In genomic region chr6:7914991-7915789, GRCh38 we compare ENCODE assay signal across 13 cellular contexts. TPM values are rescaled to one million over a fixed set of nuclear protein-coding genes. Genes with fewer than 3 reads are reported as not detected.
DNase-seq lines count a peak whose midpoint lies in the region; ATAC-seq lines count a peak whose summit lies in the region.
"Had no signal": no experiment of that assay in that cellular context is flagged by ENCODE, and none has a peak within 500 bp of the region (broad histone marks: within the 10 kb centered on the region; RNA-seq: fewer than 3 reads in every experiment).

No MANE protein-coding gene starts in this region.

- no peak for ATAC-seq in stimulated activated naive CD8-positive, alpha-beta T cell treated with anti-CD3 and anti-CD28 coated beads, Interleukin-15, amount 100 ng/mL, for 72 hours
- no peak for ATAC-seq in HG03571 (IDR thresholded peaks at IDR 0.05; ENCODE audit: unreplicated experiment)
- ATAC-seq: natural killer cell treated with Interleukin-12 subunit alpha and Interleukin-12 subunit beta and Interleukin-15 and Interleukin-18, amount 100 ng/mL, for 72 hours had no signal

- no peak overlapping the region for H3K27ac Mint-ChIP-seq in stimulated activated naive CD8-positive, alpha-beta T cell treated with anti-CD3 and anti-CD28 coated beads, Interleukin-15, amount 100 ng/mL, for 72 hours
- H3K27ac Mint-ChIP-seq: natural killer cell treated with Interleukin-12 subunit alpha and Interleukin-12 subunit beta and Interleukin-15 and Interleukin-18, amount 100 ng/mL, for 72 hours had no signal

- peak; percentile 79 for DNase-seq in GF-D8 (lab: John Stamatoyannopoulos, UW)
- peak; percentile 45 for DNase-seq in MG63
- DNase-seq in dermis microvascular lymphatic vessel endothelial cell (ENCODE audit: low read depth in 2 of 2): peak; percentile 84 to 90
- peak; percentile 84 for DNase-seq in posterior vena cava (ENCODE audit: low spot score)
- DNase-seq in stimulated activated naive CD8-positive, alpha-beta T cell treated with anti-CD3 and anti-CD28 coated beads, Interleukin-15, amount 100 ng/mL, for 72 hours: no peak
- no peak for DNase-seq in NCI-H82 treated with DMSO at 0.1 percent for 48 hours (lab: John Stamatoyannopoulos, UW; ENCODE audit: unreplicated experiment)
- DNase-seq in activated effector memory CD4-positive, alpha-beta T cell treated with Interleukin-2 at 50 U/mL for 16 hours: no peak
- DNase-seq: caudate nucleus, DMS79 treated with DMSO at 0.1 percent for 48 hours, hippocampal formation, NCI-H510A had no signal

- no peak overlapping the region for H3K4me3 Mint-ChIP-seq in stimulated activated naive CD8-positive, alpha-beta T cell treated with anti-CD3 and anti-CD28 coated beads, Interleukin-15, amount 100 ng/mL, for 72 hours
- H3K4me3 Mint-ChIP-seq: natural killer cell treated with Interleukin-12 subunit alpha and Interleukin-12 subunit beta and Interleukin-15 and Interleukin-18, amount 100 ng/mL, for 72 hours had no signal

- intact Hi-C loops in posterior vena cava (cut with DNase I): no loop called here

- H3K9me3 ChIP-seq in MG63: no peaks in the 10 kb centered on the region

- no peaks in the 10 kb centered on the region for H3K27me3 ChIP-seq in MG63

- H3K4me3 ChIP-seq in MG63: no peak overlapping the region

- H3K4me1 Mint-ChIP-seq in stimulated activated naive CD8-positive, alpha-beta T cell treated with anti-CD3 and anti-CD28 coated beads, Interleukin-15, amount 100 ng/mL, for 72 hours: no peaks in the 10 kb centered on the region

- H3K36me3 ChIP-seq in MG63: no peaks in the 10 kb centered on the region

- H3K27me3 Mint-ChIP-seq in stimulated activated naive CD8-positive, alpha-beta T cell treated with anti-CD3 and anti-CD28 coated beads, Interleukin-15, amount 100 ng/mL, for 72 hours: no peaks in the 10 kb centered on the region

- H3K9me3 Mint-ChIP-seq in stimulated activated naive CD8-positive, alpha-beta T cell treated with anti-CD3 and anti-CD28 coated beads, Interleukin-15, amount 100 ng/mL, for 72 hours: no peaks in the 10 kb centered on the region
- H3K9me3 Mint-ChIP-seq: natural killer cell treated with Interleukin-12 subunit alpha and Interleukin-12 subunit beta and Interleukin-15 and Interleukin-18, amount 100 ng/mL, for 72 hours had no signal

RNA-seq across cellular contexts. Expression of gene TXNDC5, which starts 4.6 kb away (rescaled TPM):
- total RNA-seq in MG63 (2014; rRNA removed; shearing (Covaris generic); ENCODE audit: low replicate concordance): 417 and 442 TPM in 2 replicates
- total RNA-seq in dermis microvascular lymphatic vessel endothelial cell (1,097 and 2,266 TPM in 2 replicates), posterior vena cava (100 to 1,000 TPM in 1 of 2 donors, 10 to 100 TPM in 1; 98.2 to 122 TPM)

Comparison
In these comparisons a context has a peak if more than half of its experiments do, and no peak if none do; other contexts are left out.
1. DNase-seq: peak in GF-D8 (single experiment), MG63 (single experiment), dermis microvascular lymphatic vessel endothelial cell (2 of 2) and posterior vena cava (single experiment); none in stimulated activated naive CD8-positive, alpha-beta T cell treated with anti-CD3 and anti-CD28 coated beads, Interleukin-15, amount 100 ng/mL, for 72 hours (0 of 2), NCI-H82 treated with DMSO at 0.1 percent for 48 hours (single experiment) and activated effector memory CD4-positive, alpha-beta T cell treated with Interleukin-2 at 50 U/mL for 16 hours (single experiment).